Comparison of ENCODE assay signal across 9 cellular contexts in the genomic region with DNA sequence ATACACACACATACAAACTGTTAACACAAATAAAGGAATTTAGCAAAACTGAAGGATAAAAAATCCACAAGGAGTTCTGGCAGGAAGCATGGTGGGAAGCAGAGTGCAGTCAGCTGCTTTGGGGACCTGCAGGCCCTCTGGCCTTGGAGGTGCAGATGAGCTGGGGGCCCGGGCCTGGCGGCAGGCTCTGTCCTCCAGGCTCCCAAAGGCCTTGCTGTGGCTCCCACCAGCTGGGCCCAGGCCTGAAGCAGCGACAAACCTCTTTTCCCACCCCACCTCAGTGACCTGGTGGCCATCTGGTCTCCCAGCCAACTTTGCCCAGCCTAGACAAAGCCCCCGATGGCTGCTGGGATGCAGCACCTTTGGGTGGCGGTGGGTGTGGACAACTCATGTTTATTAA.
"Had no signal": no experiment of that assay in that cellular context is flagged by ENCODE, and none has a peak within 500 bp of the region (broad histone marks: within the 10 kb centered on the region; RNA-seq: fewer than 3 reads in every experiment).

No MANE protein-coding gene starts in this region.

- DNase-seq: GM23248, GOT3, H7, H9, HCEC 1CT, HFFc6 had no signal

- H3K4me2 ChIP-seq: GM23338 had no signal

- H3K36me3 ChIP-seq: HAP-1 had no signal

- H2AFZ ChIP-seq: GM23248, GM23338 had no signal

- H3K9me3 ChIP-seq: HAP-1 had no signal

- H3K9ac ChIP-seq: GM23248 had no signal

- H3K27ac ChIP-seq: GM23248 had no signal

- H3K4me1 ChIP-seq: HAP-1 had no signal

- H3K4me3 ChIP-seq: GM23248, GM23338, HAP-1 had no signal

- ATAC-seq: GM23338, HCT116 had no signal
